10 cellular contexts compared by ENCODE assay signal in the genomic region with DNA sequence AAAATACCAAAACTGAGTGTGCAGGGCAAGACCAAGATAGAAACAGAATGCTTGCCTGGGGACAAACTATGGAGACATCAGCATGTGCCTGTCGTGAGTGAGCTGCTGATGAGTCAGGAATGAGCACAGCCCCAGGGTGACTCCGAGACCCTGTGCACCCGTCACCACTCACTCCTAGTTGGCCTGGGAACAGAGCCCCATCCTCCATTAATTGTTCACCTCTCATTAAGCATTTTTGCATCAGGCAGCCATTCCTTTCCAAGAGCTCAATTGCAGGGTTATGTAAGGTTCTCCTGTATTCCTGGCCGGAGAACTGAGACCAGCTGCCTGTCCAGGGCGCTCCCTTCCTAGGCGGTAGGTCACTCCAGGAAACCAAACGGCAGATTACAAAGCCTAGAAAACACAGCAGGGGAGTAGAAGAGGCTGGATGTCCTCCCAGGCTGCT.
DNase-seq lines count a peak whose midpoint lies in the region; ATAC-seq, FAIRE-seq and TF ChIP-seq lines count a peak whose summit lies in the region.
"Had no signal": no experiment of that assay in that cellular context is flagged by ENCODE, and none has a peak within 500 bp of the region (broad histone marks: within the 10 kb centered on the region; RNA-seq: fewer than 3 reads in every experiment).

No MANE protein-coding gene starts in this region.

- H3K27me3 ChIP-seq in esophagus muscularis mucosa (no peaks in the 10 kb centered on the region), pancreas (no peaks in the 10 kb centered on the region)

- CTCF ChIA-PET in GM10248 (lab: Yijun Ruan, JAX) (interaction anchor here (1.4 kb wide), 1 partner anchor 19 kb away, joined by 3 read pairs; no protein-coding TSS in a partner anchor), HEK293T (lab: Yijun Ruan, JAX) (no interaction called here)

- H3K27ac ChIP-seq in esophagus muscularis mucosa (replicated peaks in 1 of 4): peak overlapping the region; percentile 13 to 55 (median 38)
- no peak overlapping the region for H3K27ac ChIP-seq in pancreas

- H3K9me3 ChIP-seq in esophagus muscularis mucosa: peaks cover 0 to 6% (median 0%) of the 10 kb centered on the region in 4 donors
- no peaks in the 10 kb centered on the region for H3K9me3 ChIP-seq in pancreas

- peaks cover 11 to 18% (median 14%) of the 10 kb centered on the region in 4 donors for H3K4me1 ChIP-seq in esophagus muscularis mucosa
- H3K4me1 ChIP-seq in pancreas: no peaks in the 10 kb centered on the region

- 36% methylated on average over 7 of the region's 7 CpGs for WGBS in esophagus muscularis mucosa
- WGBS in pancreas, 2 donors: 59 to 61% methylated on average over 7 of the region's 7 CpGs

- intact Hi-C loops in esophagus muscularis mucosa (cut with DNase I) (loop anchor here (10.0 kb wide), 1 partner anchor 132 kb away; no protein-coding TSS in a partner anchor), pancreas (cut with DNase I) (no loop called here)

- TF ChIP-seq CTCF in esophagus muscularis mucosa (IDR thresholded peaks at IDR 0.05) (no peak), pancreas (IDR thresholded peaks at IDR 0.05) (no peak), GM10248 (IDR thresholded peaks at IDR 0.05; ENCODE audit: control extremely low read depth, extremely low read depth, low read depth, missing control alignments) (no peak)

- TF ChIP-seq POLR2A in esophagus muscularis mucosa (IDR thresholded peaks at IDR 0.05; ENCODE audit: low read depth): no peak

- H3K4me3 ChIP-seq in esophagus muscularis mucosa (no peak overlapping the region), pancreas (no peak overlapping the region)

- ATAC-seq in pancreas (peak in 3 of 4 donors; percentile 62 to 67 (median 65)), HG03039 (IDR thresholded peaks at IDR 0.05; ENCODE audit: unreplicated experiment) (no peak)

- DNase-seq in Daoy (ENCODE audit: low read depth) (peak; percentile 92), NCI-H146 (lab: John Stamatoyannopoulos, UW) (peak; percentile 69), esophagus muscularis mucosa (ENCODE audit: extremely low spot score) (no peak), pancreas (no peak), NCI-H1105 (lab: John Stamatoyannopoulos, UW) (no peak), GM10248 (ENCODE audit: extremely low spot score) (no peak), HEK293T (ENCODE audit: extremely low spot score) (no peak)
- DNase-seq: dermis blood vessel endothelial cell; NK-92 treated with Interleukin-12 subunit alpha and Interleukin-12 subunit beta, amount 100 ng/mL, for 24 hours had no signal

- no peak for FAIRE-seq in pancreas (lab: Jason Lieb, UNC)

- POLR2A ChIA-PET in GM10248 (lab: Yijun Ruan, JAX) (no interaction called here), HEK293T (lab: Yijun Ruan, JAX) (interaction anchor here (0.8 kb wide), 1 partner anchor 10 kb away, joined by 3 read pairs; no protein-coding TSS in a partner anchor)

- H3K36me3 ChIP-seq in esophagus muscularis mucosa: no peaks in the 10 kb centered on the region
- no peaks in the 10 kb centered on the region for H3K36me3 ChIP-seq in pancreas

- TF ChIP-seq EP300 in esophagus muscularis mucosa (IDR thresholded peaks at IDR 0.05): no peak

TF ChIP-seq in HEK293T, 16 proteins besides CTCF, POLR2A, EP300 and RAD21:
- TF ChIP-seq, protein P1, sequence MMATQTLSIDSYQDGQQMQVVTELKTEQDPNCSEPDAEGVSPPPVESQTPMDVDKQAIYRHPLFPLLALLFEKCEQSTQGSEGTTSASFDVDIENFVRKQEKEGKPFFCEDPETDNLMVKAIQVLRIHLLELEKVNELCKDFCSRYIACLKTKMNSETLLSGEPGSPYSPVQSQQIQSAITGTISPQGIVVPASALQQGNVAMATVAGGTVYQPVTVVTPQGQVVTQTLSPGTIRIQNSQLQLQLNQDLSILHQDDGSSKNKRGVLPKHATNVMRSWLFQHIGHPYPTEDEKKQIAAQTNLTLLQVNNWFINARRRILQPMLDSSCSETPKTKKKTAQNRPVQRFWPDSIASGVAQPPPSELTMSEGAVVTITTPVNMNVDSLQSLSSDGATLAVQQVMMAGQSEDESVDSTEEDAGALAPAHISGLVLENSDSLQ (IDR thresholded peaks at IDR 0.05): no peak
- TF ChIP-seq HDGF (IDR thresholded peaks at IDR 0.05; ENCODE audit: borderline replicate concordance) (no peak), ZNF384 (IDR thresholded peaks at IDR 0.05) (no peak), FOXK2 (IDR thresholded peaks at IDR 0.05) (no peak), BHLHE40 (IDR thresholded peaks at IDR 0.05; ENCODE audit: borderline replicate concordance) (no peak), FOXM1 (IDR thresholded peaks at IDR 0.05; ENCODE audit: borderline replicate concordance) (no peak)

Comparison
In these comparisons a context has a peak if more than half of its experiments do, and no peak if none do; other contexts are left out.
1. DNase-seq: peak in Daoy (single experiment) and NCI-H146 (single experiment); none in esophagus muscularis mucosa (single experiment), pancreas (0 of 6), NCI-H1105 (single experiment), GM10248 (single experiment) and HEK293T (single experiment).
2. H3K27ac ChIP-seq: peak in esophagus muscularis mucosa (4 of 4); none in pancreas (0 of 4).